Comparison of ENCODE assay signal across 21 cellular contexts in genomic region chr17:19709841-19710240, GRCh38. TPM values are rescaled to one million over a fixed set of nuclear protein-coding genes. Genes with fewer than 3 reads are reported as not detected.
"Had no signal": no experiment of that assay in that cellular context is flagged by ENCODE, and none has a peak within 500 bp of the region (broad histone marks: within the 10 kb centered on the region; RNA-seq: fewer than 3 reads in every experiment).

No MANE protein-coding gene starts in this region.

- H3K27ac ChIP-seq: brain microvascular endothelial cell had no signal

- DNase-seq: activated CD4-positive, alpha-beta memory T cell treated with anti-CD3 and anti-CD28 coated beads for 36 hours; activated CD4-positive, alpha-beta T cell treated with anti-CD3 and anti-CD28 coated beads for 48 hours; activated effector memory CD4-positive, alpha-beta T cell treated with Interleukin-2 at 50 U/mL for 16 hours; activated T-cell treated with anti-CD3 and anti-CD28 coated beads, Interleukin-2, amount 50 U/mL, for 72 hours; aorta; brain microvascular endothelial cell; central memory CD4-positive, alpha-beta T cell; effector memory CD4-positive, alpha-beta T cell; glutamatergic neuron; hippocampal formation; small intestine; stimulated activated CD4-positive, alpha-beta T cell treated with anti-CD3 and anti-CD28 coated beads, Interleukin-15, amount 100 ng/mL, for 24 hours had no signal

- H3K36me3 ChIP-seq: brain microvascular endothelial cell had no signal

- ATAC-seq: activated T-cell treated with anti-CD3 and anti-CD28 coated beads, Interleukin-2, amount 50 U/mL, for 72 hours; esophagus mucosa; sciatic nerve; stimulated activated memory B cell treated with anti-CD40 and anti-IgM and Interleukin-4, amounts not matched to agents 10 μg/mL and 1 μg/mL and 100 μg/mL, for 72 hours had no signal

- H3K27me3 ChIP-seq: brain microvascular endothelial cell had no signal

RNA-seq across cellular contexts. Expression of gene SLC47A2, which starts 6.5 kb away (rescaled TPM):
- total RNA-seq: activated CD4-positive, alpha-beta memory T cell treated with anti-CD3 and anti-CD28 coated beads for 36 hours; activated T-cell treated with anti-CD3 and anti-CD28 coated beads, Interleukin-2, amount 50 U/mL, for 72 hours; aorta; dermis microvascular lymphatic vessel endothelial cell; endothelial cell of umbilical vein; liver; mononuclear cell; sciatic nerve; T-helper 2 cell treated with Interferon-gamma antibody and Interleukin-4, amounts not matched to agents 100 ng/mL and 5 ng/mL, for 36 hours had no signal
- polyA plus RNA-seq: adipose tissue, endothelial cell of umbilical vein had no signal

RNA-seq across cellular contexts. Expression of gene ALDH3A1, which starts 38.3 kb away (rescaled TPM):
- total RNA-seq: mononuclear cell; T-helper 2 cell treated with Interferon-gamma antibody and Interleukin-4, amounts not matched to agents 100 ng/mL and 5 ng/mL, for 36 hours had no signal
